In genomic region chr20:34472246-34472925, GRCh38 we compare ENCODE assay signal across 13 cellular contexts. TPM values are rescaled to one million over a fixed set of nuclear protein-coding genes. Genes with fewer than 3 reads are reported as not detected.
DNase-seq lines count a peak whose midpoint lies in the region; ATAC-seq, FAIRE-seq and TF ChIP-seq lines count a peak whose summit lies in the region.
"Had no signal": no experiment of that assay in that cellular context is flagged by ENCODE, and none has a peak within 500 bp of the region (broad histone marks: within the 10 kb centered on the region; RNA-seq: fewer than 3 reads in every experiment).

No MANE protein-coding gene starts in this region.

- H3K4me1 Mint-ChIP-seq in CD4-positive, alpha-beta T cell (ENCODE audit: low read depth): peaks cover 6% of the 10 kb centered on the region

- no peaks in the 10 kb centered on the region for H3K27me3 ChIP-seq in left lung
- H3K27me3 ChIP-seq in tibial nerve: no peaks in the 10 kb centered on the region
- H3K27me3 ChIP-seq in CD4-positive, alpha-beta T cell (ENCODE audit: control insufficient read depth, insufficient read depth, low read length): no peaks in the 10 kb centered on the region
- H3K27me3 ChIP-seq: esophagus muscularis mucosa, neutrophil had no signal

- no peaks in the 10 kb centered on the region for H3K9me3 Mint-ChIP-seq in CD4-positive, alpha-beta T cell

- no peaks in the 10 kb centered on the region for H3K9me3 ChIP-seq in left lung
- H3K9me3 ChIP-seq in tibial nerve: no peaks in the 10 kb centered on the region
- H3K9me3 ChIP-seq in CD4-positive, alpha-beta T cell (ENCODE audit: control insufficient read depth, low read length): no peaks in the 10 kb centered on the region
- H3K9me3 ChIP-seq: esophagus muscularis mucosa, neutrophil had no signal

- H3K27me3 Mint-ChIP-seq in CD4-positive, alpha-beta T cell: no peaks in the 10 kb centered on the region
- H3K27me3 Mint-ChIP-seq: activated CD8-positive, alpha-beta memory T cell treated with anti-CD3 and anti-CD28 coated beads, Interleukin-2, amount 10 ng/mL, durations not matched to agents 7 days and 5 days had no signal

- TF ChIP-seq EP300 in tibial nerve (IDR thresholded peaks at IDR 0.05): peak in 1 of 2 donors; percentile 10

- WGBS in tibial nerve, 2 donors: 49 to 52% methylated on average over 6 of the region's 6 CpGs

- H3K4me3 ChIP-seq in AG04449 (ENCODE audit: low read depth, low read length) (no peak overlapping the region), astrocyte of the spinal cord (ENCODE audit: low read depth, low read length) (no peak overlapping the region), left lung (no peak overlapping the region), tibial nerve (no peak overlapping the region)
- H3K4me3 ChIP-seq: esophagus muscularis mucosa had no signal

- intact Hi-C loops in left lung (cut with DNase I): loop anchor here in 1 of 2 donors (10.0 kb wide), 1 partner anchor 158 kb away; no protein-coding TSS in a partner anchor
- intact Hi-C loops in CD4-positive, alpha-beta T cell (cut with DNase I, micrococcal nuclease): no loop called here

- no peak overlapping the region for H3K27ac Mint-ChIP-seq in CD4-positive, alpha-beta T cell
- H3K27ac Mint-ChIP-seq: activated CD8-positive, alpha-beta memory T cell treated with anti-CD3 and anti-CD28 coated beads, Interleukin-2, amount 10 ng/mL, durations not matched to agents 7 days and 5 days had no signal

- FAIRE-seq in HTR-8/SVneo (lab: Jason Lieb, UNC): no peak

- no peak overlapping the region for H3K4me3 Mint-ChIP-seq in CD4-positive, alpha-beta T cell
- H3K4me3 Mint-ChIP-seq: activated CD8-positive, alpha-beta memory T cell treated with anti-CD3 and anti-CD28 coated beads, Interleukin-2, amount 10 ng/mL, durations not matched to agents 7 days and 5 days had no signal

- peaks cover 81% of the 10 kb centered on the region for H3K36me3 Mint-ChIP-seq in CD4-positive, alpha-beta T cell (ENCODE audit: low read depth)

- H3K27ac ChIP-seq in left lung: peak overlapping the region in 1 of 2 donors; percentile 48
- peak overlapping the region in 2 of 4 donors; percentile 56 to 60 for H3K27ac ChIP-seq in tibial nerve
- no peak overlapping the region for H3K27ac ChIP-seq in CD4-positive, alpha-beta T cell (ENCODE audit: low read depth, low read length)
- H3K27ac ChIP-seq: neutrophil had no signal

- peaks cover 0 to 59% of the 10 kb centered on the region in 2 donors for H3K36me3 ChIP-seq in left lung
- peaks cover 0 to 42% (median 3%) of the 10 kb centered on the region in 3 donors for H3K36me3 ChIP-seq in tibial nerve

- no peak for TF ChIP-seq POLR2A in tibial nerve (IDR thresholded peaks at IDR 0.05)

- no peak for TF ChIP-seq CTCF in AG04449 (IDR thresholded peaks at IDR 0.05; ENCODE audit: insufficient read depth, low read length, missing control alignments)
- TF ChIP-seq CTCF in astrocyte of the spinal cord (IDR thresholded peaks at IDR 0.05; ENCODE audit: low read depth, low read length): no peak
- TF ChIP-seq CTCF in left lung (IDR thresholded peaks at IDR 0.05): no peak
- TF ChIP-seq CTCF in tibial nerve (IDR thresholded peaks at IDR 0.05): no peak
- TF ChIP-seq CTCF in CD4-positive, alpha-beta T cell (IDR thresholded peaks at IDR 0.05): no peak

- POLR2A ChIA-PET in AG04449 (lab: Yijun Ruan, JAX): no interaction called here
- POLR2A ChIA-PET in CD4-positive, alpha-beta T cell (lab: Charles Lee): no interaction called here

- CTCF ChIA-PET in AG04449 (lab: Yijun Ruan, JAX): interaction anchor here (1.0 to 8.7 kb wide), 6 partner anchors 11 to 282 kb away, joined by 3 to 79 read pairs (median 3); no protein-coding TSS in a partner anchor
- CTCF ChIA-PET in CD4-positive, alpha-beta T cell (lab: Charles Lee): interaction anchor here (0.6 to 1.8 kb wide), 3 partner anchors 12 to 160 kb away, joined by 3 to 6 read pairs (median 3); no protein-coding TSS in a partner anchor

- peak; percentile 80 for ATAC-seq in left lung
- no peak for ATAC-seq in CD4-positive, alpha-beta T cell (ENCODE audit: poor library complexity)

- H3K4me1 ChIP-seq in left lung (peaks cover 11 to 13% of the 10 kb centered on the region in 2 donors), tibial nerve (peaks cover 0 to 30% (median 12%) of the 10 kb centered on the region in 4 donors)

- in situ Hi-C loops in astrocyte of the spinal cord (cut with HindIII; ENCODE audit: low sequenced_read_pairs): no loop called here

- DNase-seq in AG04449 (ENCODE audit: low read depth, low spot score) (peak; percentile 10), HTR-8/SVneo (ENCODE audit: insufficient read length, low spot score) (peak; percentile 22), astrocyte of the spinal cord (ENCODE audit: low read depth, low spot score) (peak; percentile 59), left lung (no peak), tibial nerve (ENCODE audit: low spot score in 2 of 2) (no peak), iPS-NIHi11 (ENCODE audit: low spot score) (no peak)
- no peak for DNase-seq in activated CD8-positive, alpha-beta memory T cell treated with anti-CD3 and anti-CD28 coated beads, Interleukin-2, amount 50 U/mL, for 48 hours
- no peak for DNase-seq in CD4-positive, alpha-beta T cell
- DNase-seq: DMS 273 treated with DMSO at 0.1 percent for 48 hours; NK-92 treated with Interleukin-12 subunit alpha and Interleukin-12 subunit beta, amount 100 ng/mL, for 24 hours had no signal

RNA-seq across cellular contexts. Expression of gene DYNLRB1, which starts 43.8 kb away (rescaled TPM):
- total RNA-seq in left lung (100 to 1,000 TPM; 110 to 133 TPM), tibial nerve (100 to 1,000 TPM; 145 to 188 (median 170) TPM)
- total RNA-seq in CD4-positive, alpha-beta T cell: 10 to 100 TPM; 38.3 to 40.3 TPM

Comparison
In these comparisons a context has a peak if more than half of its experiments do, and no peak if none do; other contexts are left out.
1. DNase-seq: peak in AG04449 (single experiment), HTR-8/SVneo (single experiment) and astrocyte of the spinal cord (single experiment); none in left lung (0 of 2), activated CD8-positive, alpha-beta memory T cell treated with anti-CD3 and anti-CD28 coated beads, Interleukin-2, amount 50 U/mL, for 48 hours (single experiment), tibial nerve (0 of 2), iPS-NIHi11 (single experiment) and CD4-positive, alpha-beta T cell (0 of 10).